ENCODE assay signal across 23 cellular contexts in genomic region chr16:59198487-59198886, GRCh38.
"Had no signal": no experiment of that assay in that cellular context is flagged by ENCODE, and none has a peak within 500 bp of the region (broad histone marks: within the 10 kb centered on the region; RNA-seq: fewer than 3 reads in every experiment).

No MANE protein-coding gene starts in this region.

- DNase-seq: colonic mucosa; effector memory CD8-positive, alpha-beta T cell; foreskin fibroblast; hypothalamus; immature natural killer cell; islet precursor cell; kidney glomerular epithelial cell; left ventricle myocardium superior; lower lobe of right lung; natural killer cell; occipital lobe; pancreas; sigmoid colon; stimulated activated CD4-positive, alpha-beta T cell treated with anti-CD3 and anti-CD28 coated beads, Interleukin-2, amount 100 ng/mL, for 24 hours; stimulated activated CD4-positive, alpha-beta T cell treated with anti-CD3 and anti-CD28 coated beads, Interleukin-4, amount 100 ng/mL, for 24 hours; stimulated activated naive CD8-positive, alpha-beta T cell treated with anti-CD3 and anti-CD28 coated beads, Interleukin-15, Interleukin-2, amounts not matched to agents 100 U/mL and 50 U/mL, for 24 hours; substantia nigra; testis; tibial artery had no signal

- H3K4me1 ChIP-seq: colonic mucosa, gastroesophageal sphincter, lower lobe of right lung, pancreas, sigmoid colon, testis, tibial artery had no signal

- H3K4me3 ChIP-seq: colonic mucosa, gastroesophageal sphincter, lower lobe of right lung, pancreas, sigmoid colon, testis, tibial artery had no signal

- H3K36me3 ChIP-seq: colonic mucosa, gastroesophageal sphincter, lower lobe of right lung, pancreas, sigmoid colon, tibial artery had no signal

- H3K27ac ChIP-seq: colonic mucosa, gastroesophageal sphincter, lower lobe of right lung, pancreas, sigmoid colon, testis, tibial artery had no signal

- H3K27me3 ChIP-seq: colonic mucosa, gastroesophageal sphincter, pancreas, sigmoid colon, testis, tibial artery had no signal

- H3K9me3 ChIP-seq: colonic mucosa, gastroesophageal sphincter, lower lobe of right lung, pancreas, testis, tibial artery had no signal

- ATAC-seq: effector memory CD8-positive, alpha-beta T cell; esophagus mucosa; gastroesophageal sphincter; left ventricle myocardium superior; lower lobe of right lung; natural killer cell; pancreas; stimulated activated effector memory CD8-positive, alpha-beta T cell treated with anti-CD3 and anti-CD28 coated beads, Interleukin-12 subunit alpha, Interleukin-12 subunit beta, amount 100 ng/mL, for 72 hours; stimulated activated naive CD8-positive, alpha-beta T cell treated with anti-CD3 and anti-CD28 coated beads, Interleukin-15, Interleukin-2, amounts not matched to agents 100 U/mL and 50 U/mL, for 24 hours had no signal

- FAIRE-seq: endometrium, pancreas had no signal
